ENCODE assay signal across 32 cellular contexts in genomic region chr4:154838694-154839093, GRCh38. TPM values are rescaled to one million over a fixed set of nuclear protein-coding genes. Genes with fewer than 3 reads are reported as not detected.
"Had no signal": no experiment of that assay in that cellular context is flagged by ENCODE, and none has a peak within 500 bp of the region (broad histone marks: within the 10 kb centered on the region; RNA-seq: fewer than 3 reads in every experiment).

No MANE protein-coding gene starts in this region.

- H3K4me3 Mint-ChIP-seq: activated CD8-positive, alpha-beta T cell treated with anti-CD3 and anti-CD28 coated beads for 36 hours; activated naive CD8-positive, alpha-beta T cell; activated T-cell treated with anti-CD3 and anti-CD28 coated beads, Interleukin-2, amount 50 U/mL, for 4 hours; activated T-helper 17 cell treated with anti-CD3 and anti-CD28 coated beads, Interleukin-2, amount 50 U/mL, for 72 hours; effector memory CD8-positive, alpha-beta T cell; T-helper 17 cell; T-helper 2 cell treated with Interferon-gamma antibody and Interleukin-4, amounts not matched to agents 5 μg/mL and 100 μg/mL, for 36 hours had no signal

- H3K4me1 ChIP-seq: esophagus muscularis mucosa, foreskin keratinocyte, gastrocnemius medialis, heart left ventricle had no signal

- H3K27me3 Mint-ChIP-seq: activated CD8-positive, alpha-beta T cell treated with anti-CD3 and anti-CD28 coated beads for 36 hours; activated T-helper 17 cell treated with anti-CD3 and anti-CD28 coated beads, Interleukin-2, amount 50 U/mL, for 72 hours; effector memory CD8-positive, alpha-beta T cell; T-helper 17 cell had no signal

- ATAC-seq: activated CD8-positive, alpha-beta T cell treated with anti-CD3 and anti-CD28 coated beads for 36 hours; activated T-cell treated with anti-CD3 and anti-CD28 coated beads, Interleukin-2, amount 50 U/mL, for 4 hours; activated T-helper 17 cell treated with anti-CD3 and anti-CD28 coated beads, Interleukin-2, amount 50 U/mL, for 72 hours; effector memory CD8-positive, alpha-beta T cell; foreskin keratinocyte; gastrocnemius medialis; heart left ventricle; T-helper 17 cell had no signal

- H3K27ac Mint-ChIP-seq: activated CD8-positive, alpha-beta T cell treated with anti-CD3 and anti-CD28 coated beads for 36 hours; activated naive CD8-positive, alpha-beta T cell; activated T-helper 17 cell treated with anti-CD3 and anti-CD28 coated beads, Interleukin-2, amount 50 U/mL, for 72 hours; effector memory CD8-positive, alpha-beta T cell; T-helper 17 cell; T-helper 2 cell treated with Interferon-gamma antibody and Interleukin-4, amounts not matched to agents 5 μg/mL and 100 μg/mL, for 36 hours had no signal

- H3K9me3 Mint-ChIP-seq: T-helper 2 cell treated with Interferon-gamma antibody and Interleukin-4, amounts not matched to agents 5 μg/mL and 100 μg/mL, for 36 hours had no signal

- H3K27ac ChIP-seq: brain microvascular endothelial cell, esophagus muscularis mucosa, foreskin keratinocyte, gastrocnemius medialis, heart left ventricle had no signal

- H3K4me3 ChIP-seq: esophagus muscularis mucosa, gastrocnemius medialis, heart left ventricle had no signal

- DNase-seq: activated CD4-positive, alpha-beta T cell treated with anti-CD3 and anti-CD28 coated beads for 1 hour; activated CD4-positive, alpha-beta T cell treated with anti-CD3 and anti-CD28 coated beads for 4 hours; activated CD4-positive, alpha-beta T cell treated with anti-CD3 and anti-CD28 coated beads, Interleukin-2, amount 50 U/mL, for 1 hour; activated CD4-positive, alpha-beta T cell treated with anti-CD3 and anti-CD28 coated beads, Interleukin-2, amount 50 U/mL, for 48 hours; activated CD8-positive, alpha-beta memory T cell treated with anti-CD3 and anti-CD28 coated beads for 24 hours; activated CD8-positive, alpha-beta T cell treated with anti-CD3 and anti-CD28 coated beads for 36 hours; activated effector memory CD4-positive, alpha-beta T cell treated with Interleukin-2 at 50 U/mL for 16 hours; activated gamma-delta T cell treated with Interleukin-2 at 50 U/mL for 16 hours; activated naive CD4-positive, alpha-beta T cell treated with anti-CD3 and anti-CD28 coated beads, Interleukin-2, amount 50 U/mL, for 16 hours; activated naive CD4-positive, alpha-beta T cell treated with Interleukin-2 at 50 U/mL for 16 hours; activated T-cell treated with anti-CD3 and anti-CD28 coated beads, Interleukin-2, amount 50 U/mL, for 4 hours; amniotic stem cell; anterior cingulate cortex; brain microvascular endothelial cell; caudate nucleus; cortex of kidney; dermis blood vessel endothelial cell; effector CD4-positive, alpha-beta T cell; effector memory CD8-positive, alpha-beta T cell; erythroblast; foreskin keratinocyte; gastrocnemius medialis; glutamatergic neuron; heart left ventricle; T-helper 17 cell; T1000 had no signal

- H3K36me3 Mint-ChIP-seq: activated naive CD8-positive, alpha-beta T cell had no signal

- H3K36me3 ChIP-seq: brain microvascular endothelial cell, esophagus muscularis mucosa, gastrocnemius medialis, heart left ventricle had no signal

- H3K27me3 ChIP-seq: brain microvascular endothelial cell, foreskin keratinocyte, gastrocnemius medialis, heart left ventricle had no signal

- H3K4me1 Mint-ChIP-seq: activated T-helper 17 cell treated with anti-CD3 and anti-CD28 coated beads, Interleukin-2, amount 50 U/mL, for 72 hours; T-helper 17 cell had no signal

RNA-seq across cellular contexts. Expression of gene RBM46, which starts 57.6 kb away (rescaled TPM):
- total RNA-seq: activated CD8-positive, alpha-beta T cell treated with anti-CD3 and anti-CD28 coated beads for 36 hours; activated T-cell treated with anti-CD3 and anti-CD28 coated beads, Interleukin-2, amount 50 U/mL, for 4 hours; activated T-helper 17 cell treated with anti-CD3 and anti-CD28 coated beads, Interleukin-2, amount 50 U/mL, for 72 hours; astrocyte; chondrocyte; dermis blood vessel endothelial cell; gastrocnemius medialis; T-helper 17 cell had no signal
- polyA plus RNA-seq: foreskin keratinocyte, heart left ventricle had no signal
